ENCODE assay signal across 8 cellular contexts in genomic region chr22:25402501-25403283, GRCh38.
DNase-seq lines count a peak whose midpoint lies in the region; ATAC-seq, FAIRE-seq and TF ChIP-seq lines count a peak whose summit lies in the region.

No MANE protein-coding gene starts in this region.

- H3K4me1 ChIP-seq in H1 (replicated peaks in 1 of 4; ENCODE audit: control insufficient read depth in 3 of 4, insufficient read depth in 4 of 4, low read length in 3 of 4): peaks cover 9 to 39% (median 19%) of the 10 kb centered on the region in 4 experiments

- TF ChIP-seq EP300 in Ishikawa (IDR thresholded peaks at IDR 0.05; ENCODE audit: borderline replicate concordance) (peak; percentile 49; the same call in 1 of the 2 replicates), H1 (IDR thresholded peaks at IDR 0.05; ENCODE audit: borderline replicate concordance in 1 of 2, low read depth in 2 of 2, low read length in 2 of 2) (no peak)

- H3K4me3 Mint-ChIP-seq in nephron: peak overlapping the region; percentile 90 to 97 (median 96)

- peaks cover 48% of the 10 kb centered on the region for H3K4me1 Mint-ChIP-seq in nephron

- TF ChIP-seq CTCF in AG10803 (conservative IDR thresholded peaks at IDR 0.05; ENCODE audit: low read length) (no peak), H1 (IDR thresholded peaks at IDR 0.05; ENCODE audit: control extremely low read depth in 1 of 3, insufficient read depth in 1 of 3, low read depth in 1 of 3, low read length in 3 of 3) (no peak), nephron (IDR thresholded peaks at IDR 0.05; ENCODE audit: unreplicated experiment in 3 of 3) (no peak)

- H4K91ac ChIP-seq in H1 (replicated peaks; ENCODE audit: insufficient read length, low read length): no peak overlapping the region

- no peak for ATAC-seq in HG03457 (IDR thresholded peaks at IDR 0.05; ENCODE audit: unreplicated experiment)
- no peak for ATAC-seq in GM19351 (IDR thresholded peaks at IDR 0.05; ENCODE audit: unreplicated experiment)
- ATAC-seq in HG02973 (IDR thresholded peaks at IDR 0.05; ENCODE audit: unreplicated experiment): no peak

- CTCF ChIA-PET in H1 (lab: Charles Lee; ENCODE audit: partially characterized antibody): interaction anchor here (0.8 to 1.9 kb wide), 8 partner anchors 11 to 40 kb away, joined by 3 to 8 read pairs (median 4); no protein-coding TSS in a partner anchor

- peaks cover 5% of the 10 kb centered on the region; the same call in 1 of the 2 replicates for H3K79me1 ChIP-seq in H1 (ENCODE audit: low read depth, low read length)

- no peak overlapping the region for H4K5ac ChIP-seq in H1 (ENCODE audit: insufficient read length, low read depth, low read length)

- peaks cover 0 to 15% of the 10 kb centered on the region in 2 experiments for H4K20me1 ChIP-seq in H1 (replicated peaks in 1 of 2; ENCODE audit: control insufficient read depth in 1 of 2, insufficient read depth in 2 of 2, low read length in 2 of 2)

- no peaks in the 10 kb centered on the region for H3K27me3 Mint-ChIP-seq in nephron (ENCODE audit: low read depth)

- H3K23ac ChIP-seq in H1 (ENCODE audit: insufficient read length): no peak overlapping the region

- 0 out of 2 replicates have a peak overlapping the region, but pooled peaks have one; percentile 14 for H2BK12ac ChIP-seq in H1 (ENCODE audit: low read depth, low read length)

- no peaks in the 10 kb centered on the region for H3K9me3 Mint-ChIP-seq in nephron

- H2BK5ac ChIP-seq in H1 (ENCODE audit: low read depth, low read length): peak overlapping the region; percentile 55

- no peak overlapping the region for H4K8ac ChIP-seq in H1 (ENCODE audit: extremely low read depth, insufficient read depth, low read length)

- H3K23me2 ChIP-seq in H1 (ENCODE audit: low read depth, low read length): peaks cover 7% of the 10 kb centered on the region; the same call in 1 of the 2 replicates

- peaks cover 0 to 61% of the 10 kb centered on the region in 2 experiments; a peak in 3 of 4 replicates for H3K79me2 ChIP-seq in H1 (ENCODE audit: control insufficient read depth in 1 of 2, insufficient read depth in 2 of 2, low read length in 2 of 2)

- TF ChIP-seq RAD21 in Ishikawa (IDR thresholded peaks at IDR 0.05; ENCODE audit: low read depth): no peak
- TF ChIP-seq RAD21 in H1 (IDR thresholded peaks at IDR 0.05 in 1 of 2, conservative IDR thresholded peaks at IDR 0.05 in 1 of 2; ENCODE audit: low read depth in 2 of 2, low read length in 2 of 2): no peak

- peak; percentile 40 for DNase-seq in AG10803 (ENCODE audit: low read depth)
- no peak for DNase-seq in H1 (ENCODE audit: low read depth in 1 of 2, low spot score in 2 of 2)
- DNase-seq in pons (ENCODE audit: low spot score): no peak

- H3K4me2 ChIP-seq in H1 (ENCODE audit: insufficient read depth in 1 of 2, low read depth in 2 of 2, low read length in 2 of 2): peak overlapping the region; percentile 80 to 83; a peak in 3 of 4 replicates

- H3K9me3 ChIP-seq in H1 (ENCODE audit: insufficient read depth in 2 of 2, low read depth in 1 of 2, low read length in 1 of 2): no peaks in the 10 kb centered on the region

- TF ChIP-seq POLR2A in H1 (IDR thresholded peaks at IDR 0.05; ENCODE audit: control extremely low read depth in 1 of 2, low read depth in 2 of 2, low read length in 2 of 2): no peak

- H2BK20ac ChIP-seq in H1 (ENCODE audit: low read length): no peak overlapping the region

- H3K27ac ChIP-seq in H1 (ENCODE audit: low read depth, low read length): no peak overlapping the region

- no peak overlapping the region for H3K4ac ChIP-seq in H1 (replicated peaks; ENCODE audit: insufficient read length, low read depth, low read length)

- no peak overlapping the region for H2AFZ ChIP-seq in H1 (ENCODE audit: low read length)

- H3K27ac Mint-ChIP-seq in nephron: peak overlapping the region; percentile 91 to 98 (median 97)

- POLR2A ChIA-PET in H1 (lab: Charles Lee; ENCODE audit: partially characterized antibody): no interaction called here

- H3K4me3 ChIP-seq in AG10803 (ENCODE audit: low read length) (peak overlapping the region; percentile 71), H1 (ENCODE audit: extremely low read depth in 1 of 4, insufficient read depth in 2 of 4, low read depth in 3 of 4, low read length in 4 of 4) (peak overlapping the region in 1 of 4 experiments; percentile 69; a peak in 1 of 8 replicates)

- no peak overlapping the region for H2BK120ac ChIP-seq in H1 (replicated peaks; ENCODE audit: low read depth, low read length)

- 0 out of 2 replicates have a peak overlapping the region, but pooled peaks have one; percentile 88 for H2BK15ac ChIP-seq in H1 (ENCODE audit: low read length)

- H2AK5ac ChIP-seq in H1 (ENCODE audit: low read depth, low read length): peak overlapping the region; percentile 40; the same call in 1 of the 2 replicates

- no peak overlapping the region; the same call in 1 of the 2 replicates for H3K18ac ChIP-seq in H1 (ENCODE audit: extremely low read depth, low read length)

- H3K56ac ChIP-seq in H1 (replicated peaks; ENCODE audit: insufficient read length, low read depth, low read length): no peak overlapping the region

- H3K9ac ChIP-seq in H1 (replicated peaks in 1 of 4; ENCODE audit: extremely low read depth in 1 of 4, low read depth in 3 of 4, low read length in 3 of 4): no peak overlapping the region

- WGBS in H1 (ENCODE audit: extremely low coverage in 1 of 2, insufficient coverage in 1 of 2, insufficient read length in 1 of 2, insufficient replicate concordance in 2 of 2, low coverage in 1 of 2, low lambda C conversion rate in 2 of 2, missing lambda C conversion rate in 1 of 2), 2 experiments: 66% methylated on average over 14 of the region's 14 CpGs; no CpG with 5 or more reads in 1 of the 2 experiments

- H3K36me3 Mint-ChIP-seq in nephron (ENCODE audit: low read depth): no peaks in the 10 kb centered on the region

- peaks cover 0 to 6% (median 6%) of the 10 kb centered on the region in 4 experiments; a peak in 4 of 7 replicates for H3K27me3 ChIP-seq in H1 (replicated peaks in 1 of 4; ENCODE audit: control insufficient read depth in 3 of 4, extremely low read depth in 1 of 4, insufficient read depth in 3 of 4, low read length in 3 of 4)

- H3K36me3 ChIP-seq in H1 (ENCODE audit: control insufficient read depth in 2 of 4, insufficient read depth in 4 of 4, low read length in 3 of 4): no peaks in the 10 kb centered on the region

- H3K14ac ChIP-seq in H1 (ENCODE audit: insufficient read length): no peak overlapping the region

- no peak for FAIRE-seq in H1 (lab: Jason Lieb, UNC)

TF ChIP-seq in Ishikawa, 13 proteins besides CTCF, POLR2A, EP300 and RAD21 (continues in another document):
- TF ChIP-seq FOXM1 (IDR thresholded peaks at IDR 0.05; ENCODE audit: borderline replicate concordance, low read depth) (no peak), CREB1 (IDR thresholded peaks at IDR 0.05; ENCODE audit: low read depth) (no peak), TCF12 (IDR thresholded peaks at IDR 0.05; ENCODE audit: low read depth) (peak; percentile 44; the same call in 1 of the 2 replicates), ZBTB7A (IDR thresholded peaks at IDR 0.05; ENCODE audit: low read depth) (no peak), NFIC (IDR thresholded peaks at IDR 0.05) (peak; percentile 68), TEAD4 (IDR thresholded peaks at IDR 0.05) (peak; percentile 64), CEBPB (IDR thresholded peaks at IDR 0.05) (no peak)

TF ChIP-seq in H1, 55 proteins besides CTCF, POLR2A, EP300 and RAD21:
- no peak for TF ChIP-seq CBX5 (IDR thresholded peaks at IDR 0.05; ENCODE audit: low read depth, low read length)
- TF ChIP-seq TBP (IDR thresholded peaks at IDR 0.05; ENCODE audit: low read depth, low read length): no peak
- TF ChIP-seq BRCA1 (IDR thresholded peaks at IDR 0.05; ENCODE audit: low read depth, low read length): no peak
- TF ChIP-seq RNF2 (IDR thresholded peaks at IDR 0.05; ENCODE audit: borderline replicate concordance, low read depth, low read length, missing control alignments, poor library complexity, severe bottlenecking): no peak
- TF ChIP-seq HDAC6 (IDR thresholded peaks at IDR 0.05; ENCODE audit: low read depth, low read length): no peak
- TF ChIP-seq SUZ12 (IDR thresholded peaks at IDR 0.05; ENCODE audit: low read length): no peak
- TF ChIP-seq GTF2F1 (IDR thresholded peaks at IDR 0.05; ENCODE audit: borderline replicate concordance, low read depth, low read length): no peak
- peak; percentile 94; the same call in 1 of the 2 replicates for TF ChIP-seq KDM1A (IDR thresholded peaks at IDR 0.05; ENCODE audit: borderline replicate concordance, low read length)
- TF ChIP-seq RBBP5 (IDR thresholded peaks at IDR 0.05; ENCODE audit: borderline replicate concordance, low read depth, low read length): no peak
- no peak for TF ChIP-seq NRF1 (IDR thresholded peaks at IDR 0.05; ENCODE audit: low read depth, low read length)
- no peak for TF ChIP-seq PHF8 (conservative IDR thresholded peaks at IDR 0.05; ENCODE audit: low read depth, low read length)
- no peak for TF ChIP-seq SIX5 (IDR thresholded peaks at IDR 0.05; ENCODE audit: low read depth, low read length)
- TF ChIP-seq MAX (IDR thresholded peaks at IDR 0.05): 0 out of 2 replicates have a peak, but pooled peaks have one; percentile 34
